24 cellular contexts compared by ENCODE assay signal in the genomic region with DNA sequence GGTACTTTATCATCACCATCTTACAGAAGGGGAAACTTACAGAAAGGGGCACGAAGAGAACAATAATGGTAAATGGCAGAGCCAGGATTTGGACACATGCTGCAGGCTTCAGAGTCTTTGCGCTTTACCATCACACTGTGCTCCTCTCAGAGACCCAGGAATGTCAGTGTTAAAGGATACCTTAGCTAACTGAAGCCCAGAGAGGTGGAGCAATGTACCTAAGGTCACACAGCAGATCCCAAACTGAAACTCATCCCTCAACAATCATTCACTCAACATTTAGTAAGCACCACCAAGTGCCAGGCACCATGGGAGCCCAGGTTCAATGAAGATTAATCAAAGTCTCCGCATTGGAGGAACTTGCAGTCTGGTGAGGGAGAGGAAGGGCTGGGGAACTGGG. TPM values are rescaled to one million over a fixed set of nuclear protein-coding genes. Genes with fewer than 3 reads are reported as not detected.
"Had no signal": no experiment of that assay in that cellular context is flagged by ENCODE, and none has a peak within 500 bp of the region (broad histone marks: within the 10 kb centered on the region; RNA-seq: fewer than 3 reads in every experiment).

No MANE protein-coding gene starts in this region.

- H3K9ac ChIP-seq: KMS-11, SK-N-SH had no signal

- H3K9me3 ChIP-seq: Peyer's patch, SJSA1, SK-N-SH had no signal

- H3K36me3 ChIP-seq: Peyer's patch, SJSA1 had no signal

- DNase-seq: IMR-90, Kasumi-1, MM.1S, NCI-H1092 treated with DMSO at 0.1 percent for 48 hours, NCI-H1436, NCI-H187, NCI-H2029, NCI-H2081 treated with DMSO at 0.1 percent for 48 hours, NCI-H2171, NCI-H226, NCI-H446, NCI-H510A, NCI-H524 treated with DMSO at 0.1 percent for 48 hours, NCI-H69, NCI-H774, Peyer's patch, Right ventricle myocardium superior, SIG-M5, SK-N-SH had no signal

- H3K4me3 ChIP-seq: Peyer's patch, SJSA1 had no signal

- H3K27ac ChIP-seq: KMS-11, Peyer's patch, SJSA1 had no signal

- H3K27me3 ChIP-seq: Peyer's patch had no signal

- H3K4me2 ChIP-seq: KMS-11, SK-N-SH had no signal

- H3K4me1 ChIP-seq: Peyer's patch, SJSA1 had no signal

- H3K9me2 ChIP-seq: SK-N-SH had no signal

RNA-seq across cellular contexts. Expression of gene KRT78, which starts 8.0 kb away (rescaled TPM):
- total RNA-seq: HT-29, IMR-90, Peyer's patch, Right ventricle myocardium superior had no signal
- polyA plus RNA-seq: IMR-90, SK-N-SH had no signal

RNA-seq across cellular contexts. Expression of gene KRT79, which starts 22.7 kb away (rescaled TPM):
- total RNA-seq: HT-29, M059J, Peyer's patch, Right ventricle myocardium superior had no signal
- polyA plus RNA-seq: SK-N-SH had no signal

RNA-seq across cellular contexts. Expression of gene KRT4, which starts 42.9 kb away (rescaled TPM):
- total RNA-seq: HT-29, M059J, Peyer's patch, Right ventricle myocardium superior, RPMI7951, SJSA1 had no signal
- polyA plus RNA-seq: SK-N-SH had no signal
